In genomic region chr12:109999649-109999971, GRCh38 we compare ENCODE assay signal across 8 cellular contexts. TPM values are rescaled to one million over a fixed set of nuclear protein-coding genes. Genes with fewer than 3 reads are reported as not detected.
DNase-seq lines count a peak whose midpoint lies in the region; ATAC-seq and TF ChIP-seq lines count a peak whose summit lies in the region.

No MANE protein-coding gene starts in this region.

- peak overlapping the region; percentile 99 for H3K56ac ChIP-seq in IMR-90 (ENCODE audit: extremely low read depth, insufficient read depth, low read length)

- H3K79me1 ChIP-seq in IMR-90 (ENCODE audit: low read depth in 1 of 2, low read length in 2 of 2) = peaks cover 18 to 44% of the 10 kb centered on the region in 2 experiments; a peak in 3 of 4 replicates

- H3K9me3 ChIP-seq in IMR-90 (ENCODE audit: control insufficient read depth, insufficient read depth, low read length) = no peaks in the 10 kb centered on the region
- H3K9me3 ChIP-seq in naive thymus-derived CD4-positive, alpha-beta T cell (ENCODE audit: control insufficient read depth in 2 of 3, low read length in 3 of 3) = no peaks in the 10 kb centered on the region

- peaks cover 59% of the 10 kb centered on the region for H3K79me2 ChIP-seq in ACC112 (ENCODE audit: control insufficient read depth, insufficient read depth, low read length, unreplicated experiment)

- BruUV-seq in IMR-90 (replicated peaks; lab: Mats Ljungman, UMichigan) = no TSS peak

- H2BK120ac ChIP-seq in IMR-90 (ENCODE audit: low read depth, low read length) = peak overlapping the region; percentile 89; the same call in 1 of the 2 replicates

- H3K9me1 ChIP-seq in IMR-90 (ENCODE audit: insufficient read depth, low read length) = peaks cover 14% of the 10 kb centered on the region

- H3K4me2 ChIP-seq in IMR-90 (ENCODE audit: low read depth, low read length) = peak overlapping the region; percentile 86

- peak overlapping the region; percentile 93 for H4K91ac ChIP-seq in IMR-90 (ENCODE audit: insufficient read depth, low read depth, low read length)

- intact Hi-C loops in IMR-90 (cut with micrococcal nuclease) (loop anchor here (5.0 kb wide), 2 partner anchors 52 to 67 kb away; no protein-coding TSS in a partner anchor), posterior vena cava (cut with DNase I) (loop anchor here in 1 of 2 donors (5.0 kb wide), 1 partner anchor 492 kb away; no protein-coding TSS in a partner anchor)
- intact Hi-C loops in naive thymus-derived CD4-positive, alpha-beta T cell (cut with micrococcal nuclease) = loop anchor here (1.0 to 10.0 kb wide), 17 partner anchors 15 to 1437 kb away; partner anchors contain the start of genes FAM222A (in 2 of the 2), TCHP (in 2 of the 2), ATP2A2 (in 1 of the 2) and CORO1C (in 1 of the 2)

- H3K27me3 Mint-ChIP-seq in naive thymus-derived CD4-positive, alpha-beta T cell = no peaks in the 10 kb centered on the region

- H3K4me3 ChIP-seq in ACC112 (ENCODE audit: low read depth, low read length) (peak overlapping the region; percentile 73), IMR-90 (ENCODE audit: insufficient read depth, low read depth, low read length) (peak overlapping the region; percentile 64), choroid plexus epithelial cell (ENCODE audit: low read depth, low read length) (peak overlapping the region; percentile 88)
- peak overlapping the region; percentile 85 for H3K4me3 ChIP-seq in naive thymus-derived CD4-positive, alpha-beta T cell (ENCODE audit: low read length)

- H3K9ac ChIP-seq in IMR-90 (ENCODE audit: low read depth, low read length) = peak overlapping the region; percentile 97

- H3K36me3 Mint-ChIP-seq in naive thymus-derived CD4-positive, alpha-beta T cell = peaks cover 0 to 11% (median 0%) of the 10 kb centered on the region in 5 donors

- H3K27ac ChIP-seq in ACC112 (ENCODE audit: low read depth, low read length) = no peak overlapping the region
- H3K27ac ChIP-seq in IMR-90 (ENCODE audit: insufficient read depth, low read length) = peak overlapping the region; percentile 87
- H3K27ac ChIP-seq in naive thymus-derived CD4-positive, alpha-beta T cell (ENCODE audit: low read depth, low read length) = peak overlapping the region; percentile 80

- H3K14ac ChIP-seq in IMR-90 (replicated peaks; ENCODE audit: low read depth, low read length) = peak overlapping the region; percentile 97

- dilution Hi-C loops in IMR-90 (cut with HindIII; ENCODE audit: low sequenced_read_pairs, unreplicated experiment) = no loop called here

- CTCF ChIA-PET in IMR-90 (lab: Yijun Ruan, JAX) = no interaction called here
- CTCF ChIA-PET in naive thymus-derived CD4-positive, alpha-beta T cell (lab: Charles Lee) = interaction anchor here (0.5 to 1.1 kb wide), 2 partner anchors 9 to 42 kb away, joined by 3 read pairs; no protein-coding TSS in a partner anchor

- H2AK9ac ChIP-seq in IMR-90 (replicated peaks; ENCODE audit: low read depth, low read length, poor library complexity) = peak overlapping the region; percentile 96

- peak overlapping the region; percentile 100 for H3K23ac ChIP-seq in IMR-90 (ENCODE audit: low read depth, low read length)

- POLR2A ChIA-PET in IMR-90 (lab: Charles Lee; ENCODE audit: unreplicated experiment) = no interaction called here
- POLR2A ChIA-PET in naive thymus-derived CD4-positive, alpha-beta T cell (lab: Charles Lee) = interaction anchor here (1.0 to 2.5 kb wide), 8 partner anchors 11 to 431 kb away, joined by 3 to 9 read pairs (median 3); partner anchors contain the start of gene TCHP

- H2AK5ac ChIP-seq in IMR-90 (ENCODE audit: low read depth, low read length) = peak overlapping the region; percentile 98

- no peak overlapping the region for H2AFZ ChIP-seq in ACC112 (ENCODE audit: low read length, unreplicated experiment)
- peak overlapping the region; percentile 96 for H2AFZ ChIP-seq in IMR-90 (replicated peaks; ENCODE audit: low read length, poor library complexity)

- no peaks in the 10 kb centered on the region for H3K36me3 ChIP-seq in ACC112 (ENCODE audit: insufficient read depth, low read length)
- peaks cover 8% of the 10 kb centered on the region for H3K36me3 ChIP-seq in IMR-90 (ENCODE audit: control insufficient read depth, insufficient read depth, low read length)
- H3K36me3 ChIP-seq in naive thymus-derived CD4-positive, alpha-beta T cell (ENCODE audit: control insufficient read depth in 2 of 3, insufficient read depth in 3 of 3, low read length in 3 of 3) = peaks cover 0 to 5% (median 0%) of the 10 kb centered on the region in 3 experiments

- TF ChIP-seq CTCF in IMR-90 (conservative IDR thresholded peaks at IDR 0.05; ENCODE audit: low read depth, low read length) = no peak
- no peak for TF ChIP-seq CTCF in choroid plexus epithelial cell (conservative IDR thresholded peaks at IDR 0.05; ENCODE audit: low read depth, low read length)

- DNase-seq in IMR-90 (no peak), choroid plexus epithelial cell (ENCODE audit: low read depth) (no peak), posterior vena cava (ENCODE audit: low spot score) (no peak), EL (no peak), COR-L47 (lab: John Stamatoyannopoulos, UW) (no peak)
- DNase-seq in naive thymus-derived CD4-positive, alpha-beta T cell = no peak

- H3K4me1 ChIP-seq in ACC112 (ENCODE audit: control insufficient read depth, insufficient read depth, low read length, unreplicated experiment) = peaks cover 27% of the 10 kb centered on the region
- peaks cover 16% of the 10 kb centered on the region for H3K4me1 ChIP-seq in IMR-90 (ENCODE audit: control insufficient read depth, insufficient read depth, low read length)
- peaks cover 20% of the 10 kb centered on the region in 2 donors for H3K4me1 ChIP-seq in naive thymus-derived CD4-positive, alpha-beta T cell (ENCODE audit: control insufficient read depth in 2 of 2, insufficient read depth in 2 of 2, low read length in 2 of 2)

- no peaks in the 10 kb centered on the region for H3K27me3 ChIP-seq in ACC112 (ENCODE audit: insufficient read depth, low read length)
- H3K27me3 ChIP-seq in IMR-90 (ENCODE audit: control insufficient read depth, insufficient read depth, low read length) = no peaks in the 10 kb centered on the region
- H3K27me3 ChIP-seq in naive thymus-derived CD4-positive, alpha-beta T cell (ENCODE audit: control insufficient read depth in 2 of 2, insufficient read depth in 2 of 2, low read length in 2 of 2) = no peaks in the 10 kb centered on the region

- peak overlapping the region; percentile 61 for H3K18ac ChIP-seq in IMR-90 (ENCODE audit: low read depth, low read length)

- in situ Hi-C loops in IMR-90 (cut with MboI; ENCODE audit: low sequenced_read_pairs) = no loop called here

- peak overlapping the region; percentile 99 for H2BK5ac ChIP-seq in IMR-90 (ENCODE audit: low read depth, low read length, poor library complexity, severe bottlenecking)

- H2BK20ac ChIP-seq in IMR-90 (ENCODE audit: low read depth, low read length) = no peak overlapping the region

- ATAC-seq in IMR-90 (ENCODE audit: low read depth) = no peak
- ATAC-seq in naive thymus-derived CD4-positive, alpha-beta T cell = no peak
- ATAC-seq in GM18520 (IDR thresholded peaks at IDR 0.05; ENCODE audit: unreplicated experiment) = no peak

- no CpG with 5 or more reads among the region's 27 CpGs for WGBS in IMR-90 (ENCODE audit: extremely low coverage in 2 of 2, insufficient read length in 1 of 2), 2 experiments

- H4K5ac ChIP-seq in IMR-90 (ENCODE audit: low read depth, low read length) = no peak overlapping the region; the same call in 1 of the 2 replicates

- H3K9me3 Mint-ChIP-seq in naive thymus-derived CD4-positive, alpha-beta T cell = no peaks in the 10 kb centered on the region

- no peak for TF ChIP-seq POLR2A in IMR-90 (IDR thresholded peaks at IDR 0.05; ENCODE audit: low read depth, low read length)

- H3K4ac ChIP-seq in IMR-90 (ENCODE audit: low read depth, low read length) = peak overlapping the region; percentile 97

- 0 out of 3 replicates have a peak overlapping the region, but pooled peaks have one; percentile 79 for H2BK15ac ChIP-seq in IMR-90 (ENCODE audit: low read depth, low read length)

- peaks cover 32% of the 10 kb centered on the region for H4K20me1 ChIP-seq in IMR-90 (ENCODE audit: insufficient read depth, low read length)

- peak overlapping the region; percentile 87 to 99 (median 95) for H3K27ac Mint-ChIP-seq in naive thymus-derived CD4-positive, alpha-beta T cell

- peak overlapping the region; percentile 80 to 84; a peak in 3 of 4 replicates for H4K8ac ChIP-seq in IMR-90 (ENCODE audit: low read depth in 2 of 2, low read length in 2 of 2)

- peak overlapping the region; percentile 86 to 100 (median 99) for H3K4me3 Mint-ChIP-seq in naive thymus-derived CD4-positive, alpha-beta T cell

- TF ChIP-seq RAD21 in IMR-90 (IDR thresholded peaks at IDR 0.05; ENCODE audit: low read length) = no peak

- H3K4me1 Mint-ChIP-seq in naive thymus-derived CD4-positive, alpha-beta T cell = peaks cover 27 to 78% (median 62%) of the 10 kb centered on the region in 7 donors

TF ChIP-seq in IMR-90, 13 proteins besides CTCF, POLR2A, EP300 and RAD21 (continues in another document):
- TF ChIP-seq MAZ (IDR thresholded peaks at IDR 0.05; ENCODE audit: borderline replicate concordance, low read depth, low read length) = peak; percentile 1; the same call in 1 of the 2 replicates
- TF ChIP-seq FOS (IDR thresholded peaks at IDR 0.05; ENCODE audit: low read depth, low read length) = no peak

RNA-seq across cellular contexts. Expression of gene ANKRD13A, which starts 0.4 kb away (rescaled TPM):
- total RNA-seq in IMR-90 (2012; rRNA removed) = 364 and 449 TPM in 2 replicates
- polyA plus RNA-seq in IMR-90 (2012; rRNA removed) = 299 and 308 TPM in 2 replicates
- 51.0 and 243 TPM in 2 replicates for polyA plus RNA-seq in IMR-90 (2012; cell fraction: cytosol; rRNA removed)
- polyA plus RNA-seq in IMR-90 (2012; cell fraction: nucleus; rRNA removed; ENCODE audit: low replicate concordance) = 516 and 695 TPM in 2 replicates
- total RNA-seq in naive thymus-derived CD4-positive, alpha-beta T cell = 10 to 100 TPM; 53.3 to 82.8 (median 67.0) TPM
- 10 to 100 TPM; 33.4 to 57.0 TPM for polyA plus RNA-seq in naive thymus-derived CD4-positive, alpha-beta T cell
- total RNA-seq in posterior vena cava = 10 to 100 TPM; 54.0 to 55.2 TPM

RNA-seq across cellular contexts. Expression of gene GIT2, which starts 3.4 kb away (rescaled TPM):
- total RNA-seq in IMR-90 (2012; rRNA removed) (60.5 and 71.9 TPM in 2 replicates), posterior vena cava (10 to 100 TPM; 44.9 to 48.0 TPM)
- 43.0 and 48.0 TPM in 2 replicates for polyA plus RNA-seq in IMR-90 (2012; rRNA removed)
- 20.8 and 21.1 TPM in 2 replicates for polyA plus RNA-seq in IMR-90 (2012; cell fraction: cytosol; rRNA removed)
- polyA plus RNA-seq in IMR-90 (2012; cell fraction: nucleus; rRNA removed; ENCODE audit: low replicate concordance) = 42.7 and 138 TPM in 2 replicates
- 100 to 1,000 TPM in 3 of 5 experiments, 10 to 100 TPM in 2; 70.3 to 128 (median 109) TPM for total RNA-seq in naive thymus-derived CD4-positive, alpha-beta T cell
- 10 to 100 TPM; 63.2 to 87.1 TPM for polyA plus RNA-seq in naive thymus-derived CD4-positive, alpha-beta T cell

RNA-seq across cellular contexts. Expression of gene C12orf76, which starts 48.7 kb away (rescaled TPM):
- total RNA-seq in IMR-90 (2012; rRNA removed) (5.0 and 6.7 TPM in 2 replicates), posterior vena cava (1 to 10 TPM; 6.7 to 9.2 TPM)
- polyA plus RNA-seq in IMR-90 (2012; rRNA removed) = 6.2 and 7.1 TPM in 2 replicates
- 5.0 and 10.8 TPM in 2 replicates for polyA plus RNA-seq in IMR-90 (2012; cell fraction: cytosol; rRNA removed)
- polyA plus RNA-seq in IMR-90 (2012; cell fraction: nucleus; rRNA removed; ENCODE audit: low replicate concordance) = 8.1 and 15.5 TPM in 2 replicates
- 10 to 100 TPM; 14.6 to 28.7 (median 27.8) TPM for total RNA-seq in naive thymus-derived CD4-positive, alpha-beta T cell
- 10 to 100 TPM; 14.3 to 21.0 TPM for polyA plus RNA-seq in naive thymus-derived CD4-positive, alpha-beta T cell
